Comparison of ENCODE assay signal across 8 cellular contexts in genomic region chr7:55074008-55074499, GRCh38. TPM values are rescaled to one million over a fixed set of nuclear protein-coding genes. Genes with fewer than 3 reads are reported as not detected.
DNase-seq lines count a peak whose midpoint lies in the region; ATAC-seq and TF ChIP-seq lines count a peak whose summit lies in the region.

No MANE protein-coding gene starts in this region.

- peak overlapping the region; percentile 30 for H3K4me3 Mint-ChIP-seq in activated naive CD8-positive, alpha-beta T cell treated with anti-CD3 and anti-CD28 coated beads, Interleukin-2, amount 50 U/mL, for 24 hours
- H3K4me3 Mint-ChIP-seq in immature natural killer cell, result peak overlapping the region; percentile 60 to 92 (median 76)

- peak overlapping the region; percentile 49 to 62 for H3K27ac ChIP-seq in testis

- H3K4me1 ChIP-seq in testis, result peaks cover 39% of the 10 kb centered on the region

- TF ChIP-seq CTCF in testis (IDR thresholded peaks at IDR 0.05), result no peak

- H3K9me3 Mint-ChIP-seq in activated naive CD8-positive, alpha-beta T cell treated with anti-CD3 and anti-CD28 coated beads, Interleukin-2, amount 50 U/mL, for 24 hours, result no peaks in the 10 kb centered on the region
- no peaks in the 10 kb centered on the region for H3K9me3 Mint-ChIP-seq in immature natural killer cell

- DNase-seq in NOMO-1 (lab: John Stamatoyannopoulos, UW; ENCODE audit: unreplicated experiment in 2 of 2) (peak; percentile 27 to 40), NOMO-1 treated with dmso at 0.1 percent for 144 hours (lab: John Stamatoyannopoulos, UW; ENCODE audit: unreplicated experiment) (no peak), NCI-H2029 (lab: John Stamatoyannopoulos, UW) (peak; percentile 50), immature natural killer cell (peak; percentile 32 to 54 (median 37)), testis (no peak), OCI-M2 (lab: John Stamatoyannopoulos, UW; ENCODE audit: unreplicated experiment) (no peak)
- DNase-seq in activated naive CD8-positive, alpha-beta T cell treated with anti-CD3 and anti-CD28 coated beads, Interleukin-2, amount 50 U/mL, for 24 hours, result peak; percentile 5

- peaks cover 19% of the 10 kb centered on the region for H3K4me1 Mint-ChIP-seq in activated naive CD8-positive, alpha-beta T cell treated with anti-CD3 and anti-CD28 coated beads, Interleukin-2, amount 50 U/mL, for 24 hours
- H3K4me1 Mint-ChIP-seq in immature natural killer cell, result peaks cover 13 to 22% of the 10 kb centered on the region in 2 donors

- WGBS in testis, 2 donors, result 46 to 63% methylated on average over 12 of the region's 12 CpGs

- H3K36me3 ChIP-seq in testis (ENCODE audit: low read depth, missing control alignments), result no peaks in the 10 kb centered on the region

- H3K27me3 Mint-ChIP-seq in activated naive CD8-positive, alpha-beta T cell treated with anti-CD3 and anti-CD28 coated beads, Interleukin-2, amount 50 U/mL, for 24 hours, result peaks cover 8% of the 10 kb centered on the region
- peaks cover 2 to 8% (median 8%) of the 10 kb centered on the region in 3 donors for H3K27me3 Mint-ChIP-seq in immature natural killer cell (ENCODE audit: low read depth in 3 of 3)

- H3K4me3 ChIP-seq in testis, result no peak overlapping the region

- no peak overlapping the region for H3K27ac Mint-ChIP-seq in activated naive CD8-positive, alpha-beta T cell treated with anti-CD3 and anti-CD28 coated beads, Interleukin-2, amount 50 U/mL, for 24 hours
- peak overlapping the region; percentile 81 to 98 (median 92) for H3K27ac Mint-ChIP-seq in immature natural killer cell

- no peak for TF ChIP-seq POLR2A in testis (IDR thresholded peaks at IDR 0.05)

- H3K9me3 ChIP-seq in testis, result no peaks in the 10 kb centered on the region

- intact Hi-C loops in testis (cut with DNase I; ENCODE audit: low total_unique reads), result loop anchor here (10.0 kb wide), 1 partner anchor 51 kb away; no protein-coding TSS in a partner anchor

- no peaks in the 10 kb centered on the region for H3K27me3 ChIP-seq in testis

- ATAC-seq in HG02588 (IDR thresholded peaks at IDR 0.05; ENCODE audit: unreplicated experiment), result peak; percentile 90
- peak; percentile 70 for ATAC-seq in activated naive CD8-positive, alpha-beta T cell treated with anti-CD3 and anti-CD28 coated beads, Interleukin-2, amount 50 U/mL, for 24 hours

- no peaks in the 10 kb centered on the region for H3K36me3 Mint-ChIP-seq in activated naive CD8-positive, alpha-beta T cell treated with anti-CD3 and anti-CD28 coated beads, Interleukin-2, amount 50 U/mL, for 24 hours (ENCODE audit: low read depth)
- no peaks in the 10 kb centered on the region for H3K36me3 Mint-ChIP-seq in immature natural killer cell

RNA-seq across cellular contexts. Expression of gene EGFR, which starts 55.2 kb away (rescaled TPM):
- polyA plus RNA-seq in immature natural killer cell, result not detected
- total RNA-seq in testis, result 10 to 100 TPM; 18.2 to 45.0 TPM
- 11.0 TPM for polyA plus RNA-seq in testis (ENCODE audit: insufficient read depth, low read depth, low replicate concordance)

Comparison
In these comparisons a context has a peak if more than half of its experiments do, and no peak if none do; other contexts are left out.
1. DNase-seq: peak in NOMO-1 (2 of 2), NCI-H2029 (single experiment), activated naive CD8-positive, alpha-beta T cell treated with anti-CD3 and anti-CD28 coated beads, Interleukin-2, amount 50 U/mL, for 24 hours (single experiment) and immature natural killer cell (3 of 3); none in NOMO-1 treated with dmso at 0.1 percent for 144 hours (single experiment), testis (single experiment) and OCI-M2 (single experiment).
2. RNA of gene EGFR, which starts 55.2 kb away (polyA plus RNA-seq): 11.0 TPM in testis (single experiment); not detected in immature natural killer cell; every median in the first group is over 10 times any median in the second.